8 cellular contexts compared by ENCODE assay signal in genomic region chr15:50353251-50353998, GRCh38. TPM values are rescaled to one million over a fixed set of nuclear protein-coding genes. Genes with fewer than 3 reads are reported as not detected.
DNase-seq lines count a peak whose midpoint lies in the region; ATAC-seq and TF ChIP-seq lines count a peak whose summit lies in the region.

No MANE protein-coding gene starts in this region.

- H3K27ac Mint-ChIP-seq in CD4-positive, alpha-beta T cell = peak overlapping the region; percentile 100
- peak overlapping the region; percentile 100 for H3K27ac Mint-ChIP-seq in nephron progenitor cell

- CTCF ChIA-PET in CD4-positive, alpha-beta T cell (lab: Charles Lee) = interaction anchor here (1.9 kb wide), 1 partner anchor 37 kb away, joined by 10 read pairs; no protein-coding TSS in a partner anchor

- H3K27me3 Mint-ChIP-seq in CD4-positive, alpha-beta T cell = peaks cover 19% of the 10 kb centered on the region
- H3K27me3 Mint-ChIP-seq in nephron progenitor cell (ENCODE audit: low read depth, poor library complexity) = no peaks in the 10 kb centered on the region

- DNase-seq in CD4-positive, alpha-beta T cell = peak in 1 of 10 experiments; percentile 17
- peak; percentile 9 for DNase-seq in SW480 (ENCODE audit: low spot score)
- peak; percentile 64 for DNase-seq in epithelial cell of prostate (ENCODE audit: low read depth, low spot score)
- no peak for DNase-seq in nephron progenitor cell
- DNase-seq in NCI-H128 (lab: John Stamatoyannopoulos, UW; ENCODE audit: unreplicated experiment) = no peak
- DNase-seq in medulla oblongata (ENCODE audit: extremely low spot score) = no peak

- H3K4me1 Mint-ChIP-seq in CD4-positive, alpha-beta T cell (ENCODE audit: low read depth) = peaks cover 78% of the 10 kb centered on the region
- H3K4me1 Mint-ChIP-seq in nephron progenitor cell = peaks cover 62% of the 10 kb centered on the region

- no peaks in the 10 kb centered on the region for H3K9me3 Mint-ChIP-seq in CD4-positive, alpha-beta T cell
- H3K9me3 Mint-ChIP-seq in nephron progenitor cell = no peaks in the 10 kb centered on the region

- peak overlapping the region; percentile 100 for H3K27ac ChIP-seq in CD4-positive, alpha-beta T cell (ENCODE audit: low read depth, low read length)
- H3K27ac ChIP-seq in epithelial cell of prostate = peak overlapping the region; percentile 99

- H3K36me3 Mint-ChIP-seq in CD4-positive, alpha-beta T cell (ENCODE audit: low read depth) = peaks cover 51% of the 10 kb centered on the region
- H3K36me3 Mint-ChIP-seq in nephron progenitor cell (ENCODE audit: low read depth) = peaks cover 33% of the 10 kb centered on the region

- POLR2A ChIA-PET in CD4-positive, alpha-beta T cell (lab: Charles Lee) = interaction anchor here (0.6 to 7.2 kb wide), 31 partner anchors 8 to 1826 kb away, joined by 3 to 132 read pairs (median 5); partner anchors contain the start of genes AP4E1, CEP152, COPS2 and DTWD1

- H3K4me3 Mint-ChIP-seq in CD4-positive, alpha-beta T cell = peak overlapping the region; percentile 97
- peak overlapping the region; percentile 97 for H3K4me3 Mint-ChIP-seq in nephron progenitor cell

- intact Hi-C loops in CD4-positive, alpha-beta T cell (cut with DNase I, micrococcal nuclease) = loop anchor here (1.0 to 10.0 kb wide), 9 partner anchors 36 to 1539 kb away; partner anchors contain the start of genes AP4E1 (in 1 of the 2), CEP152 (in 1 of the 2), COPS2 (in 1 of the 2) and DTWD1 (in 1 of the 2)

- H3K27me3 ChIP-seq in CD4-positive, alpha-beta T cell (ENCODE audit: control insufficient read depth, insufficient read depth, low read length) = no peaks in the 10 kb centered on the region

- no peaks in the 10 kb centered on the region for H3K9me3 ChIP-seq in CD4-positive, alpha-beta T cell (ENCODE audit: control insufficient read depth, low read length)

- peak; percentile 64 for ATAC-seq in CD4-positive, alpha-beta T cell (ENCODE audit: poor library complexity)
- ATAC-seq in HG03039 (IDR thresholded peaks at IDR 0.05; ENCODE audit: unreplicated experiment) = peak; percentile 1
- ATAC-seq in HG03439 (IDR thresholded peaks at IDR 0.05; ENCODE audit: unreplicated experiment) = no peak

- no peak for TF ChIP-seq CTCF in CD4-positive, alpha-beta T cell (IDR thresholded peaks at IDR 0.05)
- no peak for TF ChIP-seq CTCF in nephron progenitor cell (IDR thresholded peaks at IDR 0.05)

RNA-seq across cellular contexts. Expression of gene GABPB1, which starts 1.6 kb away (rescaled TPM):
- total RNA-seq in CD4-positive, alpha-beta T cell = 10 to 100 TPM; 25.7 to 27.1 TPM

Comparison
In these comparisons a context has a peak if more than half of its experiments do, and no peak if none do; other contexts are left out.
1. DNase-seq: peak in SW480 (single experiment) and epithelial cell of prostate (single experiment); none in nephron progenitor cell (single experiment), NCI-H128 (single experiment) and medulla oblongata (single experiment).